25 cellular contexts compared by ENCODE assay signal in genomic region chr1:39872698-39873097, GRCh38. TPM values are rescaled to one million over a fixed set of nuclear protein-coding genes. Genes with fewer than 3 reads are reported as not detected.
DNase-seq lines count a peak whose midpoint lies in the region; ATAC-seq, FAIRE-seq and TF ChIP-seq lines count a peak whose summit lies in the region.
"Had no signal": no experiment of that assay in that cellular context is flagged by ENCODE, and none has a peak within 500 bp of the region (broad histone marks: within the 10 kb centered on the region; RNA-seq: fewer than 3 reads in every experiment).

No MANE protein-coding gene starts in this region.

- H3K4me2 ChIP-seq in K562 (ENCODE audit: insufficient read depth, low read length): no peak overlapping the region
- H3K4me2 ChIP-seq: KMS-11 had no signal

- H3K79me2 ChIP-seq in K562 (ENCODE audit: control insufficient read depth, insufficient read depth, low read length): peaks cover 88% of the 10 kb centered on the region

- CTCF ChIA-PET in K562 (lab: Yijun Ruan, JAX; ENCODE audit: low intra/inter-chr PET ratio): no interaction called here

- TF ChIP-seq RAD21 in K562 (CRISPR knock-in tag; conservative IDR thresholded peaks at IDR 0.05 in 1 of 2, IDR thresholded peaks at IDR 0.05 in 1 of 2): no peak

- no peak for ATAC-seq in K562
- ATAC-seq: CD8-positive, alpha-beta T cell; GM12878; Panc1; T-cell had no signal

- H2AFZ ChIP-seq in K562 (ENCODE audit: low read depth, low read length): no peak overlapping the region
- H2AFZ ChIP-seq: GM23248 had no signal

- no peak for TF ChIP-seq EP300 in K562 (IDR thresholded peaks at IDR 0.05; ENCODE audit: low read length)

- peak; percentile 87 for DNase-seq in NCI-H2029 (lab: John Stamatoyannopoulos, UW)
- DNase-seq in NCI-H2029 treated with DMSO at 0.1 percent for 48 hours (lab: John Stamatoyannopoulos, UW): no peak
- peak; percentile 44 for DNase-seq in NCI-H774 (lab: John Stamatoyannopoulos, UW)
- DNase-seq in K562 (ENCODE audit: extremely low read depth in 1 of 4, low spot score in 3 of 4): no peak
- DNase-seq in GM03348 (ENCODE audit: low spot score): no peak
- DNase-seq in activated effector memory CD4-positive, alpha-beta T cell treated with Interleukin-2 at 50 U/mL for 16 hours: no peak
- DNase-seq in amniotic stem cell (lab: John Stamatoyannopoulos, UW): no peak
- DNase-seq: AML-193; C1 segment of cervical spinal cord; CD8-positive, alpha-beta T cell; GM23248; MV-4-11; NCI-H1105 treated with DMSO at 0.1 percent for 48 hours; NCI-H1694; NCI-H2107; NCI-H446 treated with DMSO at 0.1 percent for 48 hours; NCI-H748 treated with DMSO at 0.1 percent for 48 hours; NK-92 treated with Interleukin-12 subunit alpha and Interleukin-12 subunit beta, amount 100 ng/mL, for 24 hours; SIG-M5; T-cell had no signal

- peaks cover 0 to 3% of the 10 kb centered on the region in 2 experiments; a peak in 3 of 5 replicates for H3K4me1 ChIP-seq in K562 (replicated peaks in 1 of 2; ENCODE audit: control insufficient read depth in 2 of 2, insufficient read depth in 2 of 2, low read length in 2 of 2)

- 94% methylated on average over 1 of the region's 1 CpG for WGBS in K562 (ENCODE audit: insufficient coverage, low coverage, missing lambda C conversion rate)

- no peaks in the 10 kb centered on the region for H3K9me3 ChIP-seq in K562 (replicated peaks; ENCODE audit: control insufficient read depth, insufficient read depth, low read depth, low read length)
- H3K9me3 ChIP-seq: HAP-1 had no signal

- H3K36me3 ChIP-seq in K562 (ENCODE audit: control insufficient read depth, insufficient read depth, low read length): peaks cover 65% of the 10 kb centered on the region; the same call in 2 of the 3 replicates

- H3K27ac ChIP-seq in K562 (ENCODE audit: extremely low read depth, low read depth, low read length): no peak overlapping the region
- H3K27ac ChIP-seq: GM23248, HL-60, KMS-11 had no signal

- FAIRE-seq in K562 (lab: Jason Lieb, UNC): no peak
- FAIRE-seq: GM12878 had no signal

- TF ChIP-seq POLR2A in K562 (conservative IDR thresholded peaks at IDR 0.05): no peak

- H4K20me1 ChIP-seq in K562 (replicated peaks; ENCODE audit: control insufficient read depth, insufficient read depth, low read length): peaks cover under 1% of the 10 kb centered on the region; the same call in 1 of the 2 replicates

- TF ChIP-seq CTCF in K562 (IDR thresholded peaks at IDR 0.05 in 2 of 3, conservative IDR thresholded peaks at IDR 0.05 in 1 of 3; ENCODE audit: insufficient read depth in 2 of 3, low read depth in 1 of 3, low read length in 3 of 3): no peak

- POLR2A ChIA-PET in K562 (lab: Yijun Ruan, JAX): interaction anchor here (0.7 to 1.6 kb wide), 5 partner anchors 9 to 29 kb away, joined by 3 to 7 read pairs (median 4); partner anchors contain the start of genes MYCL and TRIT1

- no TSS peak for BruUV-seq in K562 (replicated peaks; lab: Mats Ljungman, UMichigan)

- H3K4me3 ChIP-seq in K562: no peak overlapping the region
- H3K4me3 ChIP-seq: GM23248, HAP-1 had no signal

- in situ Hi-C loops in K562 (cut with MboI): no loop called here

- intact Hi-C loops in K562 (cut with micrococcal nuclease): no loop called here

- H3K9ac ChIP-seq in K562 (ENCODE audit: insufficient read depth in 1 of 2, low read depth in 2 of 2, low read length in 2 of 2): no peak overlapping the region
- H3K9ac ChIP-seq: GM23248, KMS-11 had no signal

- H3K9me1 ChIP-seq in K562 (ENCODE audit: control insufficient read depth, insufficient read depth, low read length): no peaks in the 10 kb centered on the region

- H3K27me3 ChIP-seq in K562 (ENCODE audit: control insufficient read depth in 2 of 2, insufficient read depth in 2 of 2, low read length in 2 of 2): no peaks in the 10 kb centered on the region

TF ChIP-seq in K562, 482 proteins besides CTCF, POLR2A, EP300 and RAD21:
- TF ChIP-seq ZNF512 (tag; IDR thresholded peaks at IDR 0.05) (peak; percentile 77; the same call in 1 of the 2 replicates), TEAD1 (CRISPR knock-in tag; IDR thresholded peaks at IDR 0.05) (no peak)

RNA-seq across cellular contexts. Expression of gene TRIT1, which starts 10.6 kb away (rescaled TPM):
- total RNA-seq in K562 (2011; cell fraction: chromatin; rRNA removed; ENCODE audit: low replicate concordance): 76.0 and 139 TPM in 2 replicates
- 71.9 and 78.4 TPM in 2 replicates for total RNA-seq in K562 (2011; cell fraction: nucleolus; rRNA removed)
- total RNA-seq in K562 (2011; cell fraction: nucleoplasm; rRNA removed): 85.4 and 109 TPM in 2 replicates
- total RNA-seq in K562 (2014; rRNA removed) (67.5 and 71.3 TPM in 2 replicates), K562 (2014; rRNA removed; fragmentation: Illumina TruSeq; extraction: Trizol) (84.0 and 103 TPM in 2 replicates), K562 (2015; rRNA removed; fragmentation: Illumina TruSeq; extraction: Trizol) (66.7 and 67.6 TPM in 2 replicates), K562 (2021) (57.5 and 58.4 TPM in 2 replicates)
- polyA plus RNA-seq in K562 (2011; rRNA removed) (87.3 and 88.3 TPM in 2 replicates), K562 (2014; fragmentation: Illumina TruSeq; extraction: Trizol) (75.1 and 76.5 TPM in 2 replicates), K562 (2014; fragmentation: Nextera tagmentation; extraction: Ambion mirVana) (10 to 100 TPM; 27.9 to 58.3 TPM), K562 (2014; rRNA removed) (66.4 and 72.1 TPM in 2 replicates)
- 24.8 and 44.1 TPM in 2 replicates for polyA plus RNA-seq in K562 (2011; cell fraction: cytosol; rRNA removed)
- 69.2 and 92.0 TPM in 2 replicates for polyA plus RNA-seq in K562 (2011; cell fraction: nucleus; rRNA removed)
- polyA plus RNA-seq in K562 (2012): 45.6 and 47.5 TPM in 2 replicates
- 103 and 116 TPM in 2 replicates for polyA minus RNA-seq in K562 (2011; rRNA and poly(A)+ RNA removed)
- polyA minus RNA-seq in K562 (2011; cell fraction: cytosol; rRNA and poly(A)+ RNA removed): 36.2 and 48.7 TPM in 2 replicates
- 78.8 and 98.3 TPM in 2 replicates for polyA minus RNA-seq in K562 (2011; cell fraction: nucleus; rRNA and poly(A)+ RNA removed)

RNA-seq across cellular contexts. Expression of gene MYCL, which starts 29.0 kb away (rescaled TPM):
- total RNA-seq in K562 (2011; cell fraction: chromatin; rRNA removed; ENCODE audit: low replicate concordance): 17.1 and 25.1 TPM in 2 replicates
- total RNA-seq in K562 (2011; cell fraction: nucleolus; rRNA removed): 30.7 and 32.6 TPM in 2 replicates
- total RNA-seq in K562 (2011; cell fraction: nucleoplasm; rRNA removed): 27.3 and 29.5 TPM in 2 replicates
- 18.8 and 22.5 TPM in 2 replicates for total RNA-seq in K562 (2014; rRNA removed)
- total RNA-seq in K562 (2014; rRNA removed; fragmentation: Illumina TruSeq; extraction: Trizol): 12.8 and 13.2 TPM in 2 replicates
- total RNA-seq in K562 (2015; rRNA removed; fragmentation: Illumina TruSeq; extraction: Trizol): 3.8 and 4.3 TPM in 2 replicates
- 19.7 and 22.0 TPM in 2 replicates for total RNA-seq in K562 (2021)
- 11.2 and 14.9 TPM in 2 replicates for polyA plus RNA-seq in K562 (2011; rRNA removed)
- polyA plus RNA-seq in K562 (2011; cell fraction: cytosol; rRNA removed): 12.4 and 15.8 TPM in 2 replicates
- 12.3 and 20.0 TPM in 2 replicates for polyA plus RNA-seq in K562 (2011; cell fraction: nucleus; rRNA removed)
- polyA plus RNA-seq in K562 (2012): 6.2 and 30.6 TPM in 2 replicates
- 14.7 and 15.4 TPM in 2 replicates for polyA plus RNA-seq in K562 (2014; fragmentation: Illumina TruSeq; extraction: Trizol)
- 1 to 10 TPM; 3.5 to 4.0 TPM for polyA plus RNA-seq in K562 (2014; fragmentation: Nextera tagmentation; extraction: Ambion mirVana)
- polyA plus RNA-seq in K562 (2014; rRNA removed): 17.1 and 18.2 TPM in 2 replicates
- 12.1 and 17.8 TPM in 2 replicates for polyA minus RNA-seq in K562 (2011; rRNA and poly(A)+ RNA removed)
- 6.6 and 8.7 TPM in 2 replicates for polyA minus RNA-seq in K562 (2011; cell fraction: cytosol; rRNA and poly(A)+ RNA removed)
- 15.6 and 34.1 TPM in 2 replicates for polyA minus RNA-seq in K562 (2011; cell fraction: nucleus; rRNA and poly(A)+ RNA removed)

Comparison
In these comparisons a context has a peak if more than half of its experiments do, and no peak if none do; other contexts are left out.
1. DNase-seq: peak in NCI-H2029 (single experiment) and NCI-H774 (single experiment); none in NCI-H2029 treated with DMSO at 0.1 percent for 48 hours (single experiment), K562 (0 of 4), GM03348 (single experiment), activated effector memory CD4-positive, alpha-beta T cell treated with Interleukin-2 at 50 U/mL for 16 hours (single experiment) and amniotic stem cell (single experiment).